In the genomic region with DNA sequence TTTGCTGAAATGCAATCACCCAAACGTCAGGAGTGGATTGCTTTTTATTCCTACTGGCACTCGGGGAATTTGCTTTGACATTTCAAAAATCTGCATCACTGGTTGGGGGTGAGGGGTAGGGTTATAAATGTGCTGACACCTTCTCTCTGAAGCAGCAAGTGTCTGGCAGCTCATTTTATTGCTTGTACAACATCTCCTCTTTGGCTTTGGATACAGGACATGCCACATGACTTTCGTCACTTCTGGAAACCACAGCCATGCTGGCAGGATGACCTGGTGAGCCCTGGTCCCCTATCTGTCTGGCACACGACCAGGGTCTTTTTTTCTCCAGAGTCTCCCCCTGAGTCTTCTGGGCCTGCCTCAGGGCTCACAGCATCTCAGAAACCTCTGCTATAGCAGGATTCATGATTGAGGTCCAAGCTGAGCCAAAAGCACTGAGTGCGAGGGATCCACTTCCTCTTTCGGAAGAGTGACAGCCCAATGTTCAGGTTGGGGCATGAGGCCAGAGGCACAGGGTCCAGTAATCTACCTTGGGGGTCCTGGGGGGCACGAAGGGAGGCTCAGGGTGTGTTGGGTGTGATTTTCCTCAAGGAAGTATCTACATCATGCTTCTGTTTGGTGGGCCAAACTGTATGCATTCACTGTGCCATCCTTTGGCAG, we compare ENCODE assay signal across 24 cellular contexts.
DNase-seq lines count a peak whose midpoint lies in the region; FAIRE-seq and TF ChIP-seq lines count a peak whose summit lies in the region.
"Had no signal": no experiment of that assay in that cellular context is flagged by ENCODE, and none has a peak within 500 bp of the region (broad histone marks: within the 10 kb centered on the region; RNA-seq: fewer than 3 reads in every experiment).

No MANE protein-coding gene starts in this region.

- H3K36me3 Mint-ChIP-seq in HFFc6 (ENCODE audit: low read depth) = no peaks in the 10 kb centered on the region
- H3K36me3 Mint-ChIP-seq: type B pancreatic cell had no signal

- DNase-seq in AG08395 (ENCODE audit: low spot score) (peak; percentile 28), HFFc6 (peak; percentile 5), coronary artery (ENCODE audit: low spot score) (peak; percentile 31), left kidney (ENCODE audit: low read depth, low spot score) (peak; percentile 16), NCI-H2227 (lab: John Stamatoyannopoulos, UW; ENCODE audit: unreplicated experiment) (no peak), H54 (ENCODE audit: insufficient read length, low spot score) (no peak)
- DNase-seq in stimulated activated CD4-positive, alpha-beta T cell treated with anti-CD3 and anti-CD28 coated beads, Interleukin-15, amount 100 ng/mL, for 24 hours = no peak
- no peak for DNase-seq in stimulated activated CD4-positive, alpha-beta T cell treated with anti-CD3 and anti-CD28 coated beads, Interleukin-2, amount 100 ng/mL, for 24 hours
- DNase-seq: activated CD4-positive, alpha-beta T cell treated with anti-CD3 and anti-CD28 coated beads, Interleukin-2, amount 50 U/mL, for 1 hour; activated naive CD4-positive, alpha-beta T cell treated with anti-CD3 and anti-CD28 coated beads, Interleukin-2, amount 50 U/mL, for 16 hours; caudate nucleus; dermis blood vessel endothelial cell; DND-41; kidney glomerular epithelial cell; NCI-H1417; NCI-H2081; NCI-H82; nephron progenitor cell; T-helper 9 cell had no signal

- peaks cover 8% of the 10 kb centered on the region for H3K4me1 Mint-ChIP-seq in HFFc6 (ENCODE audit: low read depth)

- no peak overlapping the region for H3K27ac ChIP-seq in coronary artery
- H3K27ac ChIP-seq: A549, BLaER1, HL-60 had no signal

- FAIRE-seq in H54 (lab: Jason Lieb, UNC) = no peak
- FAIRE-seq: A549 had no signal

- no peak overlapping the region for H3K27ac Mint-ChIP-seq in HFFc6
- H3K27ac Mint-ChIP-seq: activated T-helper 1 cell treated with anti-CD3 and anti-CD28 coated beads, Interleukin-12 subunit alpha, Interleukin-12 subunit beta, Interleukin-2, Interleukin-4 antibody, amounts not matched to agents 30 ng/mL and 10 ng/mL and 1 ng/mL, durations not matched to agents 14 hours and 24 hours and 36 hours; nephron progenitor cell; type B pancreatic cell had no signal

- TF ChIP-seq CTCF in HFFc6 (IDR thresholded peaks at IDR 0.05) (no peak), coronary artery (IDR thresholded peaks at IDR 0.05) (no peak)

- no peak overlapping the region for H3K4me3 Mint-ChIP-seq in HFFc6
- H3K4me3 Mint-ChIP-seq: activated T-helper 1 cell treated with anti-CD3 and anti-CD28 coated beads, Interleukin-12 subunit alpha, Interleukin-12 subunit beta, Interleukin-2, Interleukin-4 antibody, amounts not matched to agents 30 ng/mL and 10 ng/mL and 1 ng/mL, durations not matched to agents 14 hours and 24 hours and 36 hours; nephron progenitor cell; type B pancreatic cell had no signal

- no peak overlapping the region for H3K4me3 ChIP-seq in coronary artery
- H3K4me3 ChIP-seq: A549, BLaER1 had no signal

- TF ChIP-seq POLR2A in H54 (IDR thresholded peaks at IDR 0.05; ENCODE audit: low read depth, low read length) = no peak

- peaks cover 46% of the 10 kb centered on the region for H3K27me3 Mint-ChIP-seq in HFFc6 (ENCODE audit: insufficient read depth)

- no peaks in the 10 kb centered on the region for H3K9me3 Mint-ChIP-seq in HFFc6
- H3K9me3 Mint-ChIP-seq: activated T-helper 1 cell treated with anti-CD3 and anti-CD28 coated beads, Interleukin-12 subunit alpha, Interleukin-12 subunit beta, Interleukin-2, Interleukin-4 antibody, amounts not matched to agents 30 ng/mL and 10 ng/mL and 1 ng/mL, durations not matched to agents 14 hours and 24 hours and 36 hours; nephron progenitor cell; type B pancreatic cell had no signal

Comparison
In these comparisons a context has a peak if more than half of its experiments do, and no peak if none do; other contexts are left out.
1. DNase-seq: peak in AG08395 (single experiment), HFFc6 (single experiment), coronary artery (single experiment) and left kidney (single experiment); none in NCI-H2227 (single experiment), H54 (single experiment), stimulated activated CD4-positive, alpha-beta T cell treated with anti-CD3 and anti-CD28 coated beads, Interleukin-15, amount 100 ng/mL, for 24 hours (single experiment) and stimulated activated CD4-positive, alpha-beta T cell treated with anti-CD3 and anti-CD28 coated beads, Interleukin-2, amount 100 ng/mL, for 24 hours (0 of 2).